ENCODE assay signal across 1 cellular context in the genomic region with DNA sequence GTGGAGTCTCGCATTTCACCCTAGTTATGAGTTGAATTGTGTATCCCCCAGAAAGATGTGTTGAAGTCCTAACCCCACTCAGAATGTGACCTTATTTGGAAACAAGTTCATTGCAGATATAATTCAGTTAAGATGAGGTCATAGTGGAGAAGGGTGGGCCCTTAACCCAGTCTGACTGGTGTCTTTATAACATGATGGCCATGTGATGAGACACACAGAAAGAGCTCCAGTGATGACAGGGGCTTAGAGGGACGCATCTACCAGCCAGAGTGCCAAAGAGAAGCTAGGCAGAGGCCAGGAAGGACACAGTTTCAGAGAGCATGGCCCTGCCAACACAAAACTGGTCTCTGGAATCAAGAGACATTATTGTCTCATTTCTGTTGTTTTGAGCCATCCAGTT.
A peak's percentile ranks its signal among the peaks of the same experiment; 100 is the strongest.
TF ChIP-seq lines count a peak whose summit lies in the region.

No MANE protein-coding gene starts in this region.

TF ChIP-seq in HEK293, 187 proteins besides CTCF, POLR2A, EP300 and RAD21:
- peak; percentile 58 for TF ChIP-seq ZNF629 (tag by site-specific recombination; IDR thresholded peaks at IDR 0.05)
- TF ChIP-seq, protein P1, sequence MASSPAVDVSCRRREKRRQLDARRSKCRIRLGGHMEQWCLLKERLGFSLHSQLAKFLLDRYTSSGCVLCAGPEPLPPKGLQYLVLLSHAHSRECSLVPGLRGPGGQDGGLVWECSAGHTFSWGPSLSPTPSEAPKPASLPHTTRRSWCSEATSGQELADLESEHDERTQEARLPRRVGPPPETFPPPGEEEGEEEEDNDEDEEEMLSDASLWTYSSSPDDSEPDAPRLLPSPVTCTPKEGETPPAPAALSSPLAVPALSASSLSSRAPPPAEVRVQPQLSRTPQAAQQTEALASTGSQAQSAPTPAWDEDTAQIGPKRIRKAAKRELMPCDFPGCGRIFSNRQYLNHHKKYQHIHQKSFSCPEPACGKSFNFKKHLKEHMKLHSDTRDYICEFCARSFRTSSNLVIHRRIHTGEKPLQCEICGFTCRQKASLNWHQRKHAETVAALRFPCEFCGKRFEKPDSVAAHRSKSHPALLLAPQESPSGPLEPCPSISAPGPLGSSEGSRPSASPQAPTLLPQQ (tag by site-specific recombination; IDR thresholded peaks at IDR 0.05) = peak; percentile 79
- TF ChIP-seq ZNF530 (tag by site-specific recombination; IDR thresholded peaks at IDR 0.05; ENCODE audit: low read depth) = no peak
- peak; percentile 49; the same call in 1 of the 2 replicates for TF ChIP-seq ZFP69B (tag by site-specific recombination; IDR thresholded peaks at IDR 0.05)
- no peak for TF ChIP-seq SP3 (tag by site-specific recombination; IDR thresholded peaks at IDR 0.05)
- TF ChIP-seq BCL11A (tag by site-specific recombination; IDR thresholded peaks at IDR 0.05; ENCODE audit: low read depth) = no peak
- no peak for TF ChIP-seq ZNF302 (tag by site-specific recombination; IDR thresholded peaks at IDR 0.05; ENCODE audit: low read depth)
- no peak for TF ChIP-seq ZSCAN23 (tag by site-specific recombination; IDR thresholded peaks at IDR 0.05)
- no peak for TF ChIP-seq ZNF2 (tag by site-specific recombination; IDR thresholded peaks at IDR 0.05)
- TF ChIP-seq ZSCAN16 (tag by site-specific recombination; IDR thresholded peaks at IDR 0.05) = no peak
- TF ChIP-seq, protein P2, sequence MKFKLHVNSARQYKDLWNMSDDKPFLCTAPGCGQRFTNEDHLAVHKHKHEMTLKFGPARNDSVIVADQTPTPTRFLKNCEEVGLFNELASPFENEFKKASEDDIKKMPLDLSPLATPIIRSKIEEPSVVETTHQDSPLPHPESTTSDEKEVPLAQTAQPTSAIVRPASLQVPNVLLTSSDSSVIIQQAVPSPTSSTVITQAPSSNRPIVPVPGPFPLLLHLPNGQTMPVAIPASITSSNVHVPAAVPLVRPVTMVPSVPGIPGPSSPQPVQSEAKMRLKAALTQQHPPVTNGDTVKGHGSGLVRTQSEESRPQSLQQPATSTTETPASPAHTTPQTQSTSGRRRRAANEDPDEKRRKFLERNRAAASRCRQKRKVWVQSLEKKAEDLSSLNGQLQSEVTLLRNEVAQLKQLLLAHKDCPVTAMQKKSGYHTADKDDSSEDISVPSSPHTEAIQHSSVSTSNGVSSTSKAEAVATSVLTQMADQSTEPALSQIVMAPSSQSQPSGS (tag by site-specific recombination; IDR thresholded peaks at IDR 0.05; ENCODE audit: low read depth) = peak; percentile 76
- TF ChIP-seq ZNF366 (tag by site-specific recombination; conservative IDR thresholded peaks at IDR 0.05) = no peak
- TF ChIP-seq ZNF121 (tag by site-specific recombination; IDR thresholded peaks at IDR 0.05) = no peak
- TF ChIP-seq ZNF133 (tag by site-specific recombination; IDR thresholded peaks at IDR 0.05) = no peak
- no peak for TF ChIP-seq YY1 (tag by site-specific recombination; IDR thresholded peaks at IDR 0.05)
- TF ChIP-seq ZNF768 (tag by site-specific recombination; IDR thresholded peaks at IDR 0.05) = no peak
- TF ChIP-seq, protein P3, sequence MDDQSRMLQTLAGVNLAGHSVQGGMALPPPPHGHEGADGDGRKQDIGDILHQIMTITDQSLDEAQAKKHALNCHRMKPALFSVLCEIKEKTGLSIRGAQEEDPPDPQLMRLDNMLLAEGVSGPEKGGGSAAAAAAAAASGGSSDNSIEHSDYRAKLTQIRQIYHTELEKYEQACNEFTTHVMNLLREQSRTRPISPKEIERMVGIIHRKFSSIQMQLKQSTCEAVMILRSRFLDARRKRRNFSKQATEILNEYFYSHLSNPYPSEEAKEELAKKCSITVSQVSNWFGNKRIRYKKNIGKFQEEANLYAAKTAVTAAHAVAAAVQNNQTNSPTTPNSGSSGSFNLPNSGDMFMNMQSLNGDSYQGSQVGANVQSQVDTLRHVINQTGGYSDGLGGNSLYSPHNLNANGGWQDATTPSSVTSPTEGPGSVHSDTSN (CRISPR knock-in tag; IDR thresholded peaks at IDR 0.05) = no peak
- TF ChIP-seq SP2 (tag by site-specific recombination; IDR thresholded peaks at IDR 0.05) = 0 out of 2 replicates have a peak, but pooled peaks have one; percentile 12
